8 cellular contexts compared by ENCODE assay signal in genomic region chrX:13653022-13653693, GRCh38. TPM values are rescaled to one million over a fixed set of nuclear protein-coding genes. Genes with fewer than 3 reads are reported as not detected.
A peak's percentile ranks its signal among the peaks of the same experiment; 100 is the strongest.
DNase-seq lines count a peak whose midpoint lies in the region; ATAC-seq and TF ChIP-seq lines count a peak whose summit lies in the region.

TCEANC (plus strand) TSS chrX:13653141; CDS start chrX:13662509, 9,368 bp downstream.

- H3K27ac Mint-ChIP-seq in CD14-positive monocyte = peak within 1 kb of the TSS; percentile 88 to 97 (median 95)
- peak within 1 kb of the TSS; percentile 93 for H3K27ac Mint-ChIP-seq in dendritic cell treated with granulocyte-macrophage colony-stimulating factor and Interleukin-4, amounts not matched to agents 40 ng/mL and 50 ng/mL, for 4 days

- peaks cover 0 to 26% (median 1%) of the 10 kb centered on the region in 3 donors for H3K27me3 Mint-ChIP-seq in CD14-positive monocyte (ENCODE audit: low read depth in 3 of 3)
- no peaks in the 10 kb centered on the region for H3K27me3 Mint-ChIP-seq in dendritic cell treated with granulocyte-macrophage colony-stimulating factor and Interleukin-4, amounts not matched to agents 40 ng/mL and 50 ng/mL, for 4 days

- H3K4me1 Mint-ChIP-seq in CD14-positive monocyte = peaks cover 4% of the 10 kb centered on the region
- no peaks in the 10 kb centered on the region for H3K4me1 Mint-ChIP-seq in dendritic cell treated with granulocyte-macrophage colony-stimulating factor and Interleukin-4, amounts not matched to agents 40 ng/mL and 50 ng/mL, for 4 days (ENCODE audit: low read depth)

- DNase-seq in CD14-positive monocyte (ENCODE audit: low spot score) (peak; percentile 93), NCI-H748 treated with DMSO at 0.1 percent for 48 hours (lab: John Stamatoyannopoulos, UW) (peak; percentile 84), left lobe of liver (ENCODE audit: low spot score) (peak; percentile 95)
- DNase-seq in activated CD4-positive, alpha-beta T cell treated with anti-CD3 and anti-CD28 coated beads, Interleukin-2, amount 50 U/mL, for 24 hours (ENCODE audit: low read depth in 1 of 2, low spot score in 1 of 2) = peak; percentile 70 to 85
- peak; percentile 89 to 90 for DNase-seq in stimulated activated CD4-positive, alpha-beta T cell treated with anti-CD3 and anti-CD28 coated beads, Interleukin-2, amount 100 ng/mL, for 24 hours

- H3K9me3 Mint-ChIP-seq in CD14-positive monocyte = peaks cover 1 to 18% (median 8%) of the 10 kb centered on the region in 7 donors
- no peaks in the 10 kb centered on the region for H3K9me3 Mint-ChIP-seq in dendritic cell treated with granulocyte-macrophage colony-stimulating factor and Interleukin-4, amounts not matched to agents 40 ng/mL and 50 ng/mL, for 4 days

- intact Hi-C loops in CD14-positive monocyte (cut with micrococcal nuclease) = loop anchor here (5.0 to 10.0 kb wide), 2 partner anchors 39 to 82 kb away; partner anchors contain the start of genes OFD1 (in 2 of the 2) and TRAPPC2 (in 2 of the 2)
- intact Hi-C loops in dendritic cell treated with granulocyte-macrophage colony-stimulating factor and Interleukin-4, amounts not matched to agents 40 ng/mL and 50 ng/mL, for 4 days (cut with micrococcal nuclease) = no loop called here

- ATAC-seq in GM19372 (IDR thresholded peaks at IDR 0.05; ENCODE audit: low read depth, unreplicated experiment) = peak; percentile 92
- ATAC-seq in HG03521 (IDR thresholded peaks at IDR 0.05; ENCODE audit: unreplicated experiment) = peak; percentile 92
- peak; percentile 97 for ATAC-seq in left lobe of liver

- H3K36me3 Mint-ChIP-seq in CD14-positive monocyte = peaks cover 14 to 21% of the 10 kb centered on the region in 2 donors
- H3K36me3 Mint-ChIP-seq in dendritic cell treated with granulocyte-macrophage colony-stimulating factor and Interleukin-4, amounts not matched to agents 40 ng/mL and 50 ng/mL, for 4 days (ENCODE audit: low read depth) = peaks cover 21% of the 10 kb centered on the region

- TF ChIP-seq CTCF in CD14-positive monocyte (IDR thresholded peaks at IDR 0.05) = no peak

- peak within 1 kb of the TSS; percentile 85 to 90 for H3K4me3 Mint-ChIP-seq in CD14-positive monocyte
- peak within 1 kb of the TSS; percentile 83 for H3K4me3 Mint-ChIP-seq in dendritic cell treated with granulocyte-macrophage colony-stimulating factor and Interleukin-4, amounts not matched to agents 40 ng/mL and 50 ng/mL, for 4 days

RNA-seq across cellular contexts. Expression of gene TCEANC, which starts in this region (rescaled TPM):
- 1 to 10 TPM; 1.6 to 1.9 TPM for polyA plus RNA-seq in CD14-positive monocyte
- total RNA-seq in left lobe of liver = 6.8 TPM

Comparison
In these comparisons a context has a peak if more than half of its experiments do, and no peak if none do; other contexts are left out.
1. Peak in every context shown above with its lines: DNase-seq and ATAC-seq.